ENCODE assay signal across 32 cellular contexts in the genomic region with DNA sequence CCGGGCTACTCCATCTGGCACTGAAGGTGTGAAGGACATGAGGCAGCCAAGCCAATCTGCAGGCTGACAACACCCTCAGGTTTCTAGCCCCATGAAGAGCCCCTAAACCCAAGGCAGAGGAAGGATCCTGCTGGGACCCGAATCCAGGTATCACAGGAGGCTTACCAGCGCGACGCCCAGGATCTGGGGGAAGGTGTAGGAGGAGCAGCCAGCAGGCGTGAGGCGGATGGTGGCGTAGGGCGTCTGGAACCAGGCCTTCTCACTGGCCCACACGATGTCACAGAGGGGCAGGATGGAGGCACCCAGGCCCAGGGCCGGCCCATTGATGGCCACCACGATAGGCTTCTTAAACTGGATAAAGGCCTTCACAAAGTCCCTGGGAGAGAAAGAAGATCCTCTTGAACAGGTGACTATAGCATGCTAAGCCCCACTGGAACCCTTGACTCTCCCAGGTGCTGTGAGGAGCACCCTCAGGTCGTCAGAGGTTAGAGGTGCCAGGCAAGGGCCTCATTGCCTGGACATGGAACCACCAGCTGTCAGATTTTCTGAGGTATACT.
"Had no signal": no experiment of that assay in that cellular context is flagged by ENCODE, and none has a peak within 500 bp of the region (broad histone marks: within the 10 kb centered on the region; RNA-seq: fewer than 3 reads in every experiment).

No MANE protein-coding gene starts in this region.

- H3K4me3 ChIP-seq: adrenal gland, body of pancreas, esophagus squamous epithelium, gastroesophageal sphincter had no signal

- H3K27me3 Mint-ChIP-seq: activated CD4-positive, alpha-beta memory T cell treated with anti-CD3 and anti-CD28 coated beads, Interleukin-2, amount 10 ng/mL, durations not matched to agents 7 days and 5 days; activated CD4-positive, alpha-beta T cell treated with anti-CD3 and anti-CD28 coated beads, Interleukin-2, amount 10 ng/mL, durations not matched to agents 7 days and 5 days; activated naive CD8-positive, alpha-beta T cell treated with anti-CD3 and anti-CD28 coated beads for 36 hours; activated naive CD8-positive, alpha-beta T cell treated with anti-CD3 and anti-CD28 coated beads, Interleukin-2, amount 50 U/mL, for 24 hours; activated T-cell treated with anti-CD3 and anti-CD28 coated beads, Interleukin-2, amount 50 U/mL, for 24 hours; effector memory CD8-positive, alpha-beta T cell; T-helper 17 cell had no signal

- H3K4me1 Mint-ChIP-seq: activated naive CD8-positive, alpha-beta T cell treated with anti-CD3 and anti-CD28 coated beads for 36 hours; activated naive CD8-positive, alpha-beta T cell treated with anti-CD3 and anti-CD28 coated beads, Interleukin-2, amount 50 U/mL, for 24 hours; T-helper 17 cell had no signal

- H3K27ac Mint-ChIP-seq: activated CD4-positive, alpha-beta memory T cell treated with anti-CD3 and anti-CD28 coated beads, Interleukin-2, amount 10 ng/mL, durations not matched to agents 7 days and 5 days; activated CD4-positive, alpha-beta T cell treated with anti-CD3 and anti-CD28 coated beads, Interleukin-2, amount 10 ng/mL, durations not matched to agents 7 days and 5 days; activated naive CD8-positive, alpha-beta T cell treated with anti-CD3 and anti-CD28 coated beads for 36 hours; activated naive CD8-positive, alpha-beta T cell treated with anti-CD3 and anti-CD28 coated beads, Interleukin-2, amount 50 U/mL, for 24 hours; activated T-cell treated with anti-CD3 and anti-CD28 coated beads, Interleukin-2, amount 50 U/mL, for 24 hours; activated T-cell treated with anti-CD3 and anti-CD28 coated beads, Interleukin-2, amount 50 U/mL, for 72 hours; effector memory CD8-positive, alpha-beta T cell; T-helper 17 cell; T-helper 2 cell treated with Interferon-gamma antibody and Interleukin-4, amounts not matched to agents 5 μg/mL and 100 μg/mL, for 36 hours; WTC11 had no signal

- H3K27ac ChIP-seq: adrenal gland, body of pancreas, esophagus squamous epithelium, gastroesophageal sphincter had no signal

- H3K36me3 ChIP-seq: adrenal gland, gastroesophageal sphincter had no signal

- H3K4me1 ChIP-seq: adrenal gland, body of pancreas, gastroesophageal sphincter had no signal

- H3K27me3 ChIP-seq: adrenal gland, body of pancreas, esophagus squamous epithelium, gastroesophageal sphincter had no signal

- ATAC-seq: activated naive CD8-positive, alpha-beta T cell treated with anti-CD3 and anti-CD28 coated beads, Interleukin-2, amount 50 U/mL, for 24 hours; activated T-cell treated with anti-CD3 and anti-CD28 coated beads, Interleukin-2, amount 50 U/mL, for 72 hours; body of pancreas; effector memory CD8-positive, alpha-beta T cell; gastroesophageal sphincter; T-helper 17 cell; WTC11 had no signal

- H3K4me3 Mint-ChIP-seq: activated CD4-positive, alpha-beta memory T cell treated with anti-CD3 and anti-CD28 coated beads, Interleukin-2, amount 10 ng/mL, durations not matched to agents 7 days and 5 days; activated CD4-positive, alpha-beta T cell treated with anti-CD3 and anti-CD28 coated beads, Interleukin-2, amount 10 ng/mL, durations not matched to agents 7 days and 5 days; activated naive CD8-positive, alpha-beta T cell treated with anti-CD3 and anti-CD28 coated beads for 36 hours; activated naive CD8-positive, alpha-beta T cell treated with anti-CD3 and anti-CD28 coated beads, Interleukin-2, amount 50 U/mL, for 24 hours; activated T-cell treated with anti-CD3 and anti-CD28 coated beads, Interleukin-2, amount 50 U/mL, for 24 hours; activated T-cell treated with anti-CD3 and anti-CD28 coated beads, Interleukin-2, amount 50 U/mL, for 72 hours; effector memory CD8-positive, alpha-beta T cell; T-helper 17 cell; T-helper 2 cell treated with Interferon-gamma antibody and Interleukin-4, amounts not matched to agents 5 μg/mL and 100 μg/mL, for 36 hours; WTC11 had no signal

- H3K9me3 Mint-ChIP-seq: activated T-cell treated with anti-CD3 and anti-CD28 coated beads, Interleukin-2, amount 50 U/mL, for 24 hours; effector memory CD8-positive, alpha-beta T cell had no signal

- H3K9me3 ChIP-seq: adrenal gland, body of pancreas, esophagus squamous epithelium had no signal

- H3K36me3 Mint-ChIP-seq: WTC11 had no signal

- DNase-seq: activated CD4-positive, alpha-beta memory T cell treated with anti-CD3 and anti-CD28 coated beads, Interleukin-2, amount 10 ng/mL, durations not matched to agents 7 days and 5 days; activated CD4-positive, alpha-beta T cell treated with anti-CD3 and anti-CD28 coated beads for 1 hour; activated CD4-positive, alpha-beta T cell treated with anti-CD3 and anti-CD28 coated beads for 4 hours; activated CD4-positive, alpha-beta T cell treated with anti-CD3 and anti-CD28 coated beads, Interleukin-2, amount 10 ng/mL, durations not matched to agents 7 days and 5 days; activated CD4-positive, alpha-beta T cell treated with anti-CD3 and anti-CD28 coated beads, Interleukin-2, amount 50 U/mL, for 4 hours; activated CD8-positive, alpha-beta memory T cell treated with anti-CD3 and anti-CD28 coated beads, Interleukin-2, amount 50 U/mL, for 48 hours; activated gamma-delta T cell; activated naive CD4-positive, alpha-beta T cell; activated naive CD4-positive, alpha-beta T cell treated with anti-CD3 and anti-CD28 coated beads, Interleukin-2, amount 50 U/mL, for 16 hours; activated naive CD8-positive, alpha-beta T cell treated with anti-CD3 and anti-CD28 coated beads for 36 hours; activated naive CD8-positive, alpha-beta T cell treated with anti-CD3 and anti-CD28 coated beads, Interleukin-2, amount 50 U/mL, for 24 hours; activated T-cell treated with anti-CD3 and anti-CD28 coated beads for 4 hours; activated T-cell treated with anti-CD3 and anti-CD28 coated beads, Interleukin-2, amount 50 U/mL, for 24 hours; activated T-cell treated with anti-CD3 and anti-CD28 coated beads, Interleukin-2, amount 50 U/mL, for 72 hours; adrenal gland; amygdala; aorta; body of pancreas; caudate nucleus; cortex of kidney; dermis blood vessel endothelial cell; effector CD4-positive, alpha-beta T cell; effector memory CD8-positive, alpha-beta T cell; erythroblast; esophagus squamous epithelium; foreskin melanocyte; T-helper 1 cell; T-helper 17 cell; T1000 had no signal
